In the genomic region with DNA sequence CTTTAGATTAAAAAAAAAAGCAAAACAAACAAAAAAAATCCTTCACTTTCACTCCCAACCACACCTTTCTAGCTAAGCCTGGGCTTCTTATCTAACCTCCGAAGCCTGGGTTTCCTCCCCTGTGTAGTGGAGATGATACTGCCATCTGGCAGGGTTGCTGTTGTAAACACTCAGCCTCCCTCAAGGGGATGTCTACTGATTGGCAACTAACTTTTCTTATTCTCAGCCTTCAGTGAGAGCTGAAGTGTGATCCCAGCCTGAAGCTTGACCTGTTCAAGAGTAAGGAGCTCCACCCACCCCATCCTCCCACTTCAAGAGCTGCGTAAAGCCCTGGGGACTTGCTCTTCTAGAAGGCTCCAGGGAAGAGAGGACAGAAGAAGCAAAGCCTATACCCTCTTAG, we compare ENCODE assay signal across 8 cellular contexts. TPM values are rescaled to one million over a fixed set of nuclear protein-coding genes. Genes with fewer than 3 reads are reported as not detected.
DNase-seq lines count a peak whose midpoint lies in the region; ATAC-seq and TF ChIP-seq lines count a peak whose summit lies in the region.

No MANE protein-coding gene starts in this region.

- no peaks in the 10 kb centered on the region for H3K36me3 ChIP-seq in thyroid gland

- H3K9me3 ChIP-seq in thyroid gland = no peaks in the 10 kb centered on the region

- H3K27ac ChIP-seq in thyroid gland = peak overlapping the region in 2 of 3 donors; percentile 18 to 75

- DNase-seq in NCI-H345 (lab: John Stamatoyannopoulos, UW) = peak; percentile 47
- DNase-seq in NCI-H345 treated with DMSO at 0.1 percent for 48 hours (lab: John Stamatoyannopoulos, UW; ENCODE audit: unreplicated experiment) = no peak
- DNase-seq in NCI-H82 (lab: John Stamatoyannopoulos, UW) = peak; percentile 89
- peak; percentile 35 for DNase-seq in fibroblast of villous mesenchyme (ENCODE audit: low read depth)
- peak; percentile 38 to 49 for DNase-seq in thyroid gland
- no peak for DNase-seq in 8988T
- no peak for DNase-seq in activated naive CD4-positive, alpha-beta T cell (lab: John Stamatoyannopoulos, UW)

- TF ChIP-seq CTCF in fibroblast of villous mesenchyme (IDR thresholded peaks at IDR 0.05; ENCODE audit: insufficient read depth, low read depth, low read length) (no peak), thyroid gland (IDR thresholded peaks at IDR 0.05) (no peak)

- no peak for TF ChIP-seq POLR2A in thyroid gland (IDR thresholded peaks at IDR 0.05)

- no peak for ATAC-seq in GM19023 (IDR thresholded peaks at IDR 0.05; ENCODE audit: unreplicated experiment)

- intact Hi-C loops in thyroid gland (cut with DNase I) = loop anchor here (10.0 kb wide), 2 partner anchors 185 to 215 kb away; a partner anchor contains a TSS

- peaks cover 6 to 20% of the 10 kb centered on the region in 2 donors for H3K4me1 ChIP-seq in thyroid gland

- no peaks in the 10 kb centered on the region for H3K27me3 ChIP-seq in thyroid gland

- H3K4me3 ChIP-seq in fibroblast of villous mesenchyme (ENCODE audit: low read depth, low read length) (no peak overlapping the region), thyroid gland (replicated peaks in 1 of 3) (no peak overlapping the region)

- WGBS in thyroid gland, 2 donors = 26 to 39% methylated on average over 2 of the region's 2 CpGs

RNA-seq across cellular contexts. Expression of a gene that starts 21.5 kb away (rescaled TPM):
- total RNA-seq in fibroblast of villous mesenchyme (0.32 and 2.2 TPM in 2 replicates), thyroid gland (10 to 100 TPM; 38.7 to 80.1 (median 54.0) TPM)

Comparison
In these comparisons a context has a peak if more than half of its experiments do, and no peak if none do; other contexts are left out.
1. DNase-seq: peak in NCI-H345 (single experiment), NCI-H82 (single experiment), fibroblast of villous mesenchyme (single experiment) and thyroid gland (2 of 2); none in NCI-H345 treated with DMSO at 0.1 percent for 48 hours (single experiment), 8988T (single experiment) and activated naive CD4-positive, alpha-beta T cell (0 of 4).
2. RNA of a gene that starts 21.5 kb away (total RNA-seq): 38.7 to 80.1 TPM in thyroid gland; 0.32 to 2.2 TPM in fibroblast of villous mesenchyme; every median in the first group is over 10 times any median in the second.